8 cellular contexts compared by ENCODE assay signal in the genomic region with DNA sequence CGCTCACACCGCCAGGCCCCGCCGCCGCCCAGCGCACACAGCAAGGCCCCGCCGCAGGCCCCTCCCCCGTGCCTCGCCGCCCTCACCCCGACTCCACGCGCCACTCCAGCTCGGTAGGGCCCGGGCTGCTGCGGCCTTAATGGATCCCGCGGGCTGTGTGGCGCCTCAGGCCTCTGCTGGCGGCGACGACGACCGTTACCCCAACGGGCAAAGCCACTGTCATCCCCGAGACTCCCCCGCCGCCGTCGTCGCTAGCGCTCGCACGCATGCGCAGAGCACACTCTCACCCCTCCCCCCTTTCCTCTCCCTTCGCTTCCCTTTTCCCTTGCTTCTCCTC. TPM values are rescaled to one million over a fixed set of nuclear protein-coding genes. Genes with fewer than 3 reads are reported as not detected.
A peak's percentile ranks its signal among the peaks of the same experiment; 100 is the strongest.
DNase-seq lines count a peak whose midpoint lies in the region; ATAC-seq, FAIRE-seq and TF ChIP-seq lines count a peak whose summit lies in the region.

A gene with protein sequence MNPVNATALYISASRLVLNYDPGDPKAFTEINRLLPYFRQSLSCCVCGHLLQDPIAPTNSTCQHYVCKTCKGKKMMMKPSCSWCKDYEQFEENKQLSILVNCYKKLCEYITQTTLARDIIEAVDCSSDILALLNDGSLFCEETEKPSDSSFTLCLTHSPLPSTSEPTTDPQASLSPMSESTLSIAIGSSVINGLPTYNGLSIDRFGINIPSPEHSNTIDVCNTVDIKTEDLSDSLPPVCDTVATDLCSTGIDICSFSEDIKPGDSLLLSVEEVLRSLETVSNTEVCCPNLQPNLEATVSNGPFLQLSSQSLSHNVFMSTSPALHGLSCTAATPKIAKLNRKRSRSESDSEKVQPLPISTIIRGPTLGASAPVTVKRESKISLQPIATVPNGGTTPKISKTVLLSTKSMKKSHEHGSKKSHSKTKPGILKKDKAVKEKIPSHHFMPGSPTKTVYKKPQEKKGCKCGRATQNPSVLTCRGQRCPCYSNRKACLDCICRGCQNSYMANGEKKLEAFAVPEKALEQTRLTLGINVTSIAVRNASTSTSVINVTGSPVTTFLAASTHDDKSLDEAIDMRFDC (minus strand): TSS at position 272 of the 337 bp plus-strand sequence. CDS start 1,222 bp downstream, outside the sequence.

- H3K27me3 Mint-ChIP-seq in activated CD8-positive, alpha-beta memory T cell treated with anti-CD3 and anti-CD28 coated beads, Interleukin-2, amount 10 ng/mL, durations not matched to agents 7 days and 5 days = peaks cover 3% of the 10 kb centered on the region

- peaks cover 31% of the 10 kb centered on the region for H4K20me1 ChIP-seq in neural cell (ENCODE audit: insufficient read depth)

- no peak for DNase-seq in activated CD8-positive, alpha-beta memory T cell treated with anti-CD3 and anti-CD28 coated beads, Interleukin-2, amount 10 ng/mL, durations not matched to agents 7 days and 5 days
- no peak for DNase-seq in activated CD8-positive, alpha-beta memory T cell treated with anti-CD3 and anti-CD28 coated beads for 24 hours
- no peak for DNase-seq in epidermal melanocyte (ENCODE audit: insufficient read length, low spot score)
- no peak for DNase-seq in RCC 7860 (ENCODE audit: low spot score)

- WGBS in esophagus, 2 donors = 0 to 1% methylated on average over 37 of the region's 37 CpGs

- peaks cover 44% of the 10 kb centered on the region for H3K36me3 Mint-ChIP-seq in activated CD8-positive, alpha-beta memory T cell treated with anti-CD3 and anti-CD28 coated beads, Interleukin-2, amount 10 ng/mL, durations not matched to agents 7 days and 5 days

- H3K4me3 ChIP-seq in esophagus (ENCODE audit: low read depth in 1 of 2, low read length in 2 of 2) (peak within 1 kb of the TSS; percentile 93 to 99), neural cell (ENCODE audit: low read length) (peak within 1 kb of the TSS; percentile 93)

- H3K4me1 ChIP-seq in esophagus (ENCODE audit: control insufficient read depth in 2 of 2, insufficient read depth in 2 of 2, low read length in 1 of 2) = no peaks in the 10 kb centered on the region

- CTCF ChIA-PET in activated CD8-positive, alpha-beta memory T cell treated with anti-CD3 and anti-CD28 coated beads, Interleukin-2, amount 10 ng/mL, durations not matched to agents 7 days and 5 days (lab: Charles Lee) = interaction anchor here (0.6 to 2.5 kb wide), 8 partner anchors 8 to 665 kb away, joined by 3 to 23 read pairs (median 4); partner anchors contain the start of genes NCK1, PCCB and STAG1

- peak within 1 kb of the TSS; percentile 98 for H3K27ac Mint-ChIP-seq in activated CD8-positive, alpha-beta memory T cell treated with anti-CD3 and anti-CD28 coated beads, Interleukin-2, amount 10 ng/mL, durations not matched to agents 7 days and 5 days

- no peaks in the 10 kb centered on the region for H3K9me2 ChIP-seq in neural cell (ENCODE audit: insufficient read depth, low read length)

- peak within 1 kb of the TSS; percentile 98 for H3K4me3 Mint-ChIP-seq in activated CD8-positive, alpha-beta memory T cell treated with anti-CD3 and anti-CD28 coated beads, Interleukin-2, amount 10 ng/mL, durations not matched to agents 7 days and 5 days

- FAIRE-seq in RCC 7860 (lab: Jason Lieb, UNC) = no peak

- H3K36me3 ChIP-seq in esophagus (ENCODE audit: control insufficient read depth in 2 of 2, insufficient read depth in 2 of 2, low read length in 1 of 2) (no peaks in the 10 kb centered on the region), neural cell (ENCODE audit: insufficient read depth, low read length) (no peaks in the 10 kb centered on the region)

- peak within 1 kb of the TSS; percentile 91 for H3K9ac ChIP-seq in neural cell (ENCODE audit: low read length)

- no peaks in the 10 kb centered on the region for H3K27me3 ChIP-seq in esophagus (ENCODE audit: control insufficient read depth in 1 of 2, insufficient read depth in 2 of 2, low read length in 2 of 2)
- no peaks in the 10 kb centered on the region for H3K27me3 ChIP-seq in neural cell (ENCODE audit: insufficient read depth, low read depth, low read length)

- TF ChIP-seq CTCF in neural cell (IDR thresholded peaks at IDR 0.05; ENCODE audit: poor library complexity, severe bottlenecking) = no peak

- peaks cover 26% of the 10 kb centered on the region for H3K4me1 Mint-ChIP-seq in activated CD8-positive, alpha-beta memory T cell treated with anti-CD3 and anti-CD28 coated beads, Interleukin-2, amount 10 ng/mL, durations not matched to agents 7 days and 5 days

- H3K4me2 ChIP-seq in neural cell (ENCODE audit: low read length) = peak within 1 kb of the TSS; percentile 83

- TF ChIP-seq RAD21 in neural cell (conservative IDR thresholded peaks at IDR 0.05) = no peak

- peaks cover 8% of the 10 kb centered on the region for H3F3A ChIP-seq in neural cell (ENCODE audit: insufficient read depth, low read length, poor library complexity, severe bottlenecking)

- TF ChIP-seq EP300 in neural cell (conservative IDR thresholded peaks at IDR 0.05; ENCODE audit: poor library complexity, severe bottlenecking) = no peak

- peaks cover 44% of the 10 kb centered on the region for H3K79me2 ChIP-seq in neural cell (replicated peaks; ENCODE audit: insufficient read depth, low read length)

- H3K9me3 ChIP-seq in esophagus (ENCODE audit: control insufficient read depth in 2 of 2, insufficient read depth in 1 of 2, low read depth in 1 of 2, low read length in 1 of 2) (no peaks in the 10 kb centered on the region), neural cell (ENCODE audit: low read length) (no peaks in the 10 kb centered on the region)

- peak; percentile 86 for TF ChIP-seq POLR2A in Raji (IDR thresholded peaks at IDR 0.05; ENCODE audit: insufficient read depth, low read depth, low read length)

- peak within 1 kb of the TSS; percentile 86 for H2AFZ ChIP-seq in neural cell (ENCODE audit: low read depth, low read length)

- no peak for ATAC-seq in activated CD8-positive, alpha-beta memory T cell treated with anti-CD3 and anti-CD28 coated beads, Interleukin-2, amount 10 ng/mL, durations not matched to agents 7 days and 5 days
- no peak for ATAC-seq in GM19463 (IDR thresholded peaks at IDR 0.05; ENCODE audit: unreplicated experiment)

- H3K27ac ChIP-seq in esophagus (ENCODE audit: low read depth in 2 of 2, low read length in 1 of 2) = peak within 1 kb of the TSS; percentile 98 to 100
- peak within 1 kb of the TSS; percentile 96 for H3K27ac ChIP-seq in neural cell (ENCODE audit: low read length)

- no peaks in the 10 kb centered on the region for H3K9me3 Mint-ChIP-seq in activated CD8-positive, alpha-beta memory T cell treated with anti-CD3 and anti-CD28 coated beads, Interleukin-2, amount 10 ng/mL, durations not matched to agents 7 days and 5 days (ENCODE audit: low read depth)

TF ChIP-seq in neural cell, 6 proteins besides CTCF, POLR2A, EP300 and RAD21:
- peak; percentile 88 for TF ChIP-seq POLR2AphosphoS5 (IDR thresholded peaks at IDR 0.05)
- TF ChIP-seq, protein P1, sequence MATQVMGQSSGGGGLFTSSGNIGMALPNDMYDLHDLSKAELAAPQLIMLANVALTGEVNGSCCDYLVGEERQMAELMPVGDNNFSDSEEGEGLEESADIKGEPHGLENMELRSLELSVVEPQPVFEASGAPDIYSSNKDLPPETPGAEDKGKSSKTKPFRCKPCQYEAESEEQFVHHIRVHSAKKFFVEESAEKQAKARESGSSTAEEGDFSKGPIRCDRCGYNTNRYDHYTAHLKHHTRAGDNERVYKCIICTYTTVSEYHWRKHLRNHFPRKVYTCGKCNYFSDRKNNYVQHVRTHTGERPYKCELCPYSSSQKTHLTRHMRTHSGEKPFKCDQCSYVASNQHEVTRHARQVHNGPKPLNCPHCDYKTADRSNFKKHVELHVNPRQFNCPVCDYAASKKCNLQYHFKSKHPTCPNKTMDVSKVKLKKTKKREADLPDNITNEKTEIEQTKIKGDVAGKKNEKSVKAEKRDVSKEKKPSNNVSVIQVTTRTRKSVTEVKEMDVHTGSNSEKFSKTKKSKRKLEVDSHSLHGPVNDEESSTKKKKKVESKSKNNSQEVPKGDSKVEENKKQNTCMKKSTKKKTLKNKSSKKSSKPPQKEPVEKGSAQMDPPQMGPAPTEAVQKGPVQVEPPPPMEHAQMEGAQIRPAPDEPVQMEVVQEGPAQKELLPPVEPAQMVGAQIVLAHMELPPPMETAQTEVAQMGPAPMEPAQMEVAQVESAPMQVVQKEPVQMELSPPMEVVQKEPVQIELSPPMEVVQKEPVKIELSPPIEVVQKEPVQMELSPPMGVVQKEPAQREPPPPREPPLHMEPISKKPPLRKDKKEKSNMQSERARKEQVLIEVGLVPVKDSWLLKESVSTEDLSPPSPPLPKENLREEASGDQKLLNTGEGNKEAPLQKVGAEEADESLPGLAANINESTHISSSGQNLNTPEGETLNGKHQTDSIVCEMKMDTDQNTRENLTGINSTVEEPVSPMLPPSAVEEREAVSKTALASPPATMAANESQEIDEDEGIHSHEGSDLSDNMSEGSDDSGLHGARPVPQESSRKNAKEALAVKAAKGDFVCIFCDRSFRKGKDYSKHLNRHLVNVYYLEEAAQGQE (IDR thresholded peaks at IDR 0.05; ENCODE audit: borderline replicate concordance) = peak; percentile 21
- TF ChIP-seq MXI1 (conservative IDR thresholded peaks at IDR 0.05; ENCODE audit: poor library complexity, severe bottlenecking) = no peak

RNA-seq across cellular contexts. Expression of the gene that starts here (rescaled TPM):
- 10 to 100 TPM; 62.6 to 64.3 TPM for total RNA-seq in activated CD8-positive, alpha-beta memory T cell treated with anti-CD3 and anti-CD28 coated beads, Interleukin-2, amount 10 ng/mL, durations not matched to agents 7 days and 5 days
- polyA plus RNA-seq in esophagus (1 to 10 TPM; 3.1 to 4.7 TPM), neural cell (12.8 and 14.9 TPM in 2 replicates)
- polyA minus RNA-seq in neural cell = 52.3 and 58.1 TPM in 2 replicates
